ENCODE assay signal across 1 cellular context in the genomic region with DNA sequence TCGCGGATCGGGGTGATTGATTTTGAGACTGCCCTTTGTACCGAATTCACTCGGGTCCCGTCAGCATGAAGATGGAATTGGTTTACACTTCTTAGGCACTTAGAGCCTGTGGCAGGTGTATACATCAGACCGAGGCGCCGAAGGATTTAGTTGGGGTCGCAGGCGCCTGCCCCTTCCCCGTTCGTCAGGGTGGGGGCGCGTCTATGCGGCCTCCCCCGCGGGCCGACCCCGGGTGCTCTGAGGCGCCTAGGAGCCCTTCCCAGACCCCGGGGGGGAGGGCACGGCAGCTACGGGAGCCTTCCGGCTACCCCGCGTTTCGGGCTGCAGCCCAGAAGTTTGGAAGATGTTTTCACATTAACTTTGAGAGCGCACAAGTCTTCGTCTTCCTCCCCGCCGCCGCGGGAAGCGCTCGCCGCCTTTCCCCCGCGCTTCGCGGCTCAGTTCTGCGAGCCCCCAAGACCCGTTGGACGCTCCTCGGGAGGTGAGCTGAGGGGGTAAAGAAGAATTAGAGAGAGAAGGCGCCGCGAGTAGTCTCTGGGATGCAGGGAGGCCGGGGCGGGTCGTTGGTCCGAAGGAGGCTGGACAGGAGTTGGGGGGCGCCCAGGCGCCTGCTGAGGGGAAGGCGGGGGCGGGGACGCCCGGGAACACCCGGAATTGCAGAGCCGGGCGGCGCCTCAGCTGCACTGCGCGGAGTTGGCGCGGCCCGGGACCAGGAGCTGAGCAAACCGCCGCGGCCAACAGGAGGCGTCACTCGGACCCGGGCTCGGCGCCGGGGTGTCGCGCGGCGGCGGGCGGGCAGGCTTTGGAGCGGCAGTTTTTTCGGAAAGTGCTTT.
TF ChIP-seq lines count a peak whose summit lies in the region.

No MANE protein-coding gene starts in this region.

TF ChIP-seq in GM12878, 131 proteins besides CTCF, POLR2A, EP300 and RAD21 (continued from another document):
- TF ChIP-seq, protein P1, sequence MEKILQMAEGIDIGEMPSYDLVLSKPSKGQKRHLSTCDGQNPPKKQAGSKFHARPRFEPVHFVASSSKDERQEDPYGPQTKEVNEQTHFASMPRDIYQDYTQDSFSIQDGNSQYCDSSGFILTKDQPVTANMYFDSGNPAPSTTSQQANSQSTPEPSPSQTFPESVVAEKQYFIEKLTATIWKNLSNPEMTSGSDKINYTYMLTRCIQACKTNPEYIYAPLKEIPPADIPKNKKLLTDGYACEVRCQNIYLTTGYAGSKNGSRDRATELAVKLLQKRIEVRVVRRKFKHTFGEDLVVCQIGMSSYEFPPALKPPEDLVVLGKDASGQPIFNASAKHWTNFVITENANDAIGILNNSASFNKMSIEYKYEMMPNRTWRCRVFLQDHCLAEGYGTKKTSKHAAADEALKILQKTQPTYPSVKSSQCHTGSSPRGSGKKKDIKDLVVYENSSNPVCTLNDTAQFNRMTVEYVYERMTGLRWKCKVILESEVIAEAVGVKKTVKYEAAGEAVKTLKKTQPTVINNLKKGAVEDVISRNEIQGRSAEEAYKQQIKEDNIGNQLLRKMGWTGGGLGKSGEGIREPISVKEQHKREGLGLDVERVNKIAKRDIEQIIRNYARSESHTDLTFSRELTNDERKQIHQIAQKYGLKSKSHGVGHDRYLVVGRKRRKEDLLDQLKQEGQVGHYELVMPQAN (conservative IDR thresholded peaks at IDR 0.05) = peak; percentile 85
- TF ChIP-seq EED (IDR thresholded peaks at IDR 0.05; ENCODE audit: low read depth) (peak; percentile 54; the same call in 1 of the 2 replicates), ZNF217 (IDR thresholded peaks at IDR 0.05) (peak; percentile 98), SUZ12 (IDR thresholded peaks at IDR 0.05; ENCODE audit: unreplicated experiment) (no peak), IKZF1 (conservative IDR thresholded peaks at IDR 0.05) (peak; percentile 61), YY1 (IDR thresholded peaks at IDR 0.05; ENCODE audit: low read depth, low read length) (0 out of 2 replicates have a peak, but pooled peaks have one; percentile 22), ZSCAN29 (IDR thresholded peaks at IDR 0.05) (peak; percentile 94), ZNF24 (IDR thresholded peaks at IDR 0.05) (0 out of 2 replicates have a peak, but pooled peaks have one; percentile 21), BHLHE40 (IDR thresholded peaks at IDR 0.05; ENCODE audit: borderline replicate concordance in 1 of 2, low read depth in 2 of 2, low read length in 1 of 2) (peak in 1 of 2 experiments; percentile 49; a peak in 2 of 4 replicates), CHD4 (IDR thresholded peaks at IDR 0.05) (no peak), GATAD2B (conservative IDR thresholded peaks at IDR 0.05; ENCODE audit: low read depth) (0 out of 2 replicates have a peak, but pooled peaks have one; percentile 19), SMC3 (IDR thresholded peaks at IDR 0.05; ENCODE audit: borderline replicate concordance, low read length) (0 out of 2 replicates have a peak, but pooled peaks have one; percentile 15), LARP7 (IDR thresholded peaks at IDR 0.05) (peak; percentile 66), KDM1A (IDR thresholded peaks at IDR 0.05; ENCODE audit: borderline replicate concordance) (no peak), BACH1 (IDR thresholded peaks at IDR 0.05; ENCODE audit: borderline replicate concordance) (peak; percentile 42; the same call in 1 of the 2 replicates), IKZF2 (IDR thresholded peaks at IDR 0.05) (peak in 1 of 2 experiments; percentile 29; a peak in 1 of 4 replicates), EGR1 (IDR thresholded peaks at IDR 0.05; ENCODE audit: borderline replicate concordance in 1 of 2, low read depth in 2 of 2, low read length in 2 of 2) (peak in 1 of 2 experiments; percentile 87; a peak in 2 of 3 replicates), KLF5 (IDR thresholded peaks at IDR 0.05; ENCODE audit: partially characterized antibody) (no peak)
- TF ChIP-seq, protein P2, sequence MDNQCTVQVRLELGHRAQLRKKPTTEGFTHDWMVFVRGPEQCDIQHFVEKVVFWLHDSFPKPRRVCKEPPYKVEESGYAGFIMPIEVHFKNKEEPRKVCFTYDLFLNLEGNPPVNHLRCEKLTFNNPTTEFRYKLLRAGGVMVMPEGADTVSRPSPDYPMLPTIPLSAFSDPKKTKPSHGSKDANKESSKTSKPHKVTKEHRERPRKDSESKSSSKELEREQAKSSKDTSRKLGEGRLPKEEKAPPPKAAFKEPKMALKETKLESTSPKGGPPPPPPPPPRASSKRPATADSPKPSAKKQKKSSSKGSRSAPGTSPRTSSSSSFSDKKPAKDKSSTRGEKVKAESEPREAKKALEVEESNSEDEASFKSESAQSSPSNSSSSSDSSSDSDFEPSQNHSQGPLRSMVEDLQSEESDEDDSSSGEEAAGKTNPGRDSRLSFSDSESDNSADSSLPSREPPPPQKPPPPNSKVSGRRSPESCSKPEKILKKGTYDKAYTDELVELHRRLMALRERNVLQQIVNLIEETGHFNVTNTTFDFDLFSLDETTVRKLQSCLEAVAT (IDR thresholded peaks at IDR 0.05) = no peak
TF ChIP-seq in GM12878: peak in this region for 15.
